ENCODE assay signal across 23 cellular contexts in genomic region chr19:12284631-12285030, GRCh38. TPM values are rescaled to one million over a fixed set of nuclear protein-coding genes. Genes with fewer than 3 reads are reported as not detected.
DNase-seq lines count a peak whose midpoint lies in the region; ATAC-seq, FAIRE-seq and TF ChIP-seq lines count a peak whose summit lies in the region.
"Had no signal": no experiment of that assay in that cellular context is flagged by ENCODE, and none has a peak within 500 bp of the region (broad histone marks: within the 10 kb centered on the region; RNA-seq: fewer than 3 reads in every experiment).

No MANE protein-coding gene starts in this region.

- H3K79me2 ChIP-seq in HepG2 (ENCODE audit: insufficient read depth, low read length): peaks cover 62% of the 10 kb centered on the region

- in situ Hi-C loops in HepG2 (cut with HindIII; ENCODE audit: extremely low pct_ligation_motif_present, low pct_unique_long_range_greater_than_20kb): no loop called here

- H3K27me3 Mint-ChIP-seq in osteocyte (ENCODE audit: unreplicated experiment): no peaks in the 10 kb centered on the region
- H3K27me3 Mint-ChIP-seq: B cell; CD4-positive, alpha-beta memory T cell; CD4-positive, CD25-positive, alpha-beta regulatory T cell had no signal

- H3K4me3 ChIP-seq in HepG2 (replicated peaks in 1 of 3; ENCODE audit: insufficient read depth in 1 of 3, low read depth in 2 of 3, low read length in 3 of 3) (no peak overlapping the region), right lobe of liver (no peak overlapping the region), left lung (no peak overlapping the region)
- H3K4me3 ChIP-seq: A549 had no signal

- H3K4me3 Mint-ChIP-seq in osteocyte (ENCODE audit: unreplicated experiment): no peak overlapping the region
- no peak overlapping the region for H3K4me3 Mint-ChIP-seq in stimulated activated effector memory CD8-positive, alpha-beta T cell treated with anti-CD3 and anti-CD28 coated beads, Interleukin-12 subunit alpha, Interleukin-12 subunit beta, amount 100 ng/mL, for 72 hours
- H3K4me3 Mint-ChIP-seq: B cell; CD4-positive, alpha-beta memory T cell; CD4-positive, CD25-positive, alpha-beta regulatory T cell; CD8-positive, alpha-beta memory T cell had no signal

- no peak for TF ChIP-seq EP300 in HepG2 (IDR thresholded peaks at IDR 0.05; ENCODE audit: low read depth in 2 of 2, low read length in 2 of 2)
- TF ChIP-seq EP300 in HepG2 (CRISPR knock-in tag; IDR thresholded peaks at IDR 0.05; ENCODE audit: borderline replicate concordance): no peak

- H2AFZ ChIP-seq in HepG2 (ENCODE audit: low read length): no peak overlapping the region

- intact Hi-C loops in HepG2 (cut with micrococcal nuclease; ENCODE audit: unreplicated experiment): no loop called here
- intact Hi-C loops in right lobe of liver (cut with DNase I): no loop called here
- intact Hi-C loops in left lung (cut with DNase I): no loop called here

- POLR2A ChIA-PET in HepG2 (lab: Yijun Ruan, JAX): interaction anchor here (1.3 kb wide), 1 partner anchor 81 kb away, joined by 3 read pairs; the partner anchor contains the start of gene ZNF442

- H3K36me3 ChIP-seq in HepG2 (replicated peaks in 1 of 2; ENCODE audit: control insufficient read depth in 1 of 2, insufficient read depth in 2 of 2, low read length in 2 of 2): peaks cover 0 to 26% of the 10 kb centered on the region in 2 experiments; a peak in 2 of 5 replicates
- peaks cover 0 to 2% (median 0%) of the 10 kb centered on the region in 4 donors for H3K36me3 ChIP-seq in right lobe of liver
- peaks cover 0 to 25% of the 10 kb centered on the region in 2 donors for H3K36me3 ChIP-seq in left lung

- 88% methylated on average over 5 of the region's 18 CpGs for WGBS in HepG2 (ENCODE audit: low lambda C conversion rate)
- WGBS in right lobe of liver (ENCODE audit: insufficient coverage, low coverage, low lambda C conversion rate, missing lambda C conversion rate): no CpG with 5 or more reads among the region's 18 CpGs

- ATAC-seq in HepG2 (no peak), right lobe of liver (no peak), left lung (no peak)
- no peak for ATAC-seq in stimulated activated effector memory CD8-positive, alpha-beta T cell treated with anti-CD3 and anti-CD28 coated beads, Interleukin-12 subunit alpha, Interleukin-12 subunit beta, amount 100 ng/mL, for 72 hours
- ATAC-seq: A549 had no signal

- H3K9me3 Mint-ChIP-seq in osteocyte (ENCODE audit: unreplicated experiment): peaks cover 21% of the 10 kb centered on the region
- peaks cover 4% of the 10 kb centered on the region for H3K9me3 Mint-ChIP-seq in stimulated activated effector memory CD8-positive, alpha-beta T cell treated with anti-CD3 and anti-CD28 coated beads, Interleukin-12 subunit alpha, Interleukin-12 subunit beta, amount 100 ng/mL, for 72 hours

- H3K27ac ChIP-seq in HepG2 (ENCODE audit: extremely low read length, insufficient read depth, low read length) (no peak overlapping the region), right lobe of liver (no peak overlapping the region), left lung (no peak overlapping the region)
- H3K27ac ChIP-seq: 22Rv1; A549; BLaER1 treated with 17β-estradiol and CSF1 and Interleukin-3, amounts not matched to agents 10 nM and 100 nM; C4-2B had no signal

- H3K36me3 Mint-ChIP-seq in osteocyte (ENCODE audit: unreplicated experiment): peaks cover 20% of the 10 kb centered on the region
- peaks cover 6% of the 10 kb centered on the region for H3K36me3 Mint-ChIP-seq in stimulated activated effector memory CD8-positive, alpha-beta T cell treated with anti-CD3 and anti-CD28 coated beads, Interleukin-12 subunit alpha, Interleukin-12 subunit beta, amount 100 ng/mL, for 72 hours

- TF ChIP-seq RAD21 in HepG2 (CRISPR knock-in tag; IDR thresholded peaks at IDR 0.05): no peak

- H3K4me1 Mint-ChIP-seq in osteocyte (ENCODE audit: unreplicated experiment): peaks cover 10% of the 10 kb centered on the region
- H3K4me1 Mint-ChIP-seq in stimulated activated effector memory CD8-positive, alpha-beta T cell treated with anti-CD3 and anti-CD28 coated beads, Interleukin-12 subunit alpha, Interleukin-12 subunit beta, amount 100 ng/mL, for 72 hours: peaks cover 12% of the 10 kb centered on the region

- H3K9me3 ChIP-seq in HepG2 (ENCODE audit: low read length): no peaks in the 10 kb centered on the region
- no peaks in the 10 kb centered on the region for H3K9me3 ChIP-seq in right lobe of liver
- H3K9me3 ChIP-seq in left lung: peaks cover 0 to 32% of the 10 kb centered on the region in 2 donors

- FAIRE-seq in HepG2 (lab: Jason Lieb, UNC): no peak
- FAIRE-seq: A549, D721Med, G401.6, GM12891, GM19239 had no signal

- H3K9ac ChIP-seq in HepG2 (ENCODE audit: insufficient read depth, low read depth, low read length): no peak overlapping the region
- H3K9ac ChIP-seq: BLaER1 treated with 17β-estradiol and CSF1 and Interleukin-3, amounts not matched to agents 10 nM and 100 nM had no signal

- TF ChIP-seq CTCF in HepG2 (CRISPR knock-in tag; IDR thresholded peaks at IDR 0.05) (no peak), right lobe of liver (IDR thresholded peaks at IDR 0.05) (no peak), osteocyte (IDR thresholded peaks at IDR 0.05) (no peak), left lung (IDR thresholded peaks at IDR 0.05) (no peak)

- no peak overlapping the region for H3K27ac Mint-ChIP-seq in osteocyte (ENCODE audit: unreplicated experiment)
- peak overlapping the region; percentile 32 for H3K27ac Mint-ChIP-seq in stimulated activated effector memory CD8-positive, alpha-beta T cell treated with anti-CD3 and anti-CD28 coated beads, Interleukin-12 subunit alpha, Interleukin-12 subunit beta, amount 100 ng/mL, for 72 hours
- H3K27ac Mint-ChIP-seq: B cell had no signal

- BruUV-seq in HepG2 (replicated peaks; lab: Mats Ljungman, UMichigan): no TSS peak

- H3K4me1 ChIP-seq in HepG2 (ENCODE audit: insufficient read depth, low read length) (peaks cover 19% of the 10 kb centered on the region), right lobe of liver (no peaks in the 10 kb centered on the region), left lung (peaks cover 3 to 15% of the 10 kb centered on the region in 2 donors)
- H3K4me1 ChIP-seq: A549 had no signal

- TF ChIP-seq POLR2A in HepG2 (IDR thresholded peaks at IDR 0.05; ENCODE audit: insufficient read depth in 1 of 2, low read depth in 2 of 2, low read length in 2 of 2) (no peak), right lobe of liver (IDR thresholded peaks at IDR 0.05) (no peak)

- no peaks in the 10 kb centered on the region for H3K27me3 ChIP-seq in HepG2 (ENCODE audit: control insufficient read depth in 1 of 2, insufficient read depth in 2 of 2, low read length in 2 of 2)
- H3K27me3 ChIP-seq in right lobe of liver: no peaks in the 10 kb centered on the region
- no peaks in the 10 kb centered on the region for H3K27me3 ChIP-seq in left lung
- H3K27me3 ChIP-seq: BLaER1 treated with 17β-estradiol and CSF1 and Interleukin-3, amounts not matched to agents 10 nM and 100 nM had no signal

- DNase-seq in HepG2 (ENCODE audit: low spot score) (no peak), right lobe of liver (no peak), osteocyte (ENCODE audit: extremely low spot score, unreplicated experiment) (peak; percentile 76), iPS-NIHi11 (ENCODE audit: low spot score) (no peak), left lung (no peak)
- DNase-seq in stimulated activated effector memory CD8-positive, alpha-beta T cell treated with anti-CD3 and anti-CD28 coated beads, Interleukin-12 subunit alpha, Interleukin-12 subunit beta, amount 100 ng/mL, for 72 hours (ENCODE audit: low spot score in 2 of 2): no peak
- DNase-seq: AML-193; CD4-positive, alpha-beta memory T cell; CD4-positive, CD25-positive, alpha-beta regulatory T cell; CD8-positive, alpha-beta memory T cell; COR-L47; DMS79 treated with DMSO at 0.1 percent for 48 hours; GF-D8 had no signal

- CTCF ChIA-PET in HepG2 (lab: Yijun Ruan, JAX; ENCODE audit: low intra/inter-chr PET ratio, low total read pairs): no interaction called here

- no peaks in the 10 kb centered on the region for H4K20me1 ChIP-seq in HepG2 (ENCODE audit: insufficient read depth, low read length)
- H4K20me1 ChIP-seq: BLaER1 treated with 17β-estradiol and CSF1 and Interleukin-3, amounts not matched to agents 10 nM and 100 nM had no signal

- H3K4me2 ChIP-seq in HepG2 (ENCODE audit: low read depth, low read length): no peak overlapping the region
- H3K4me2 ChIP-seq: A549; BLaER1 treated with 17β-estradiol and CSF1 and Interleukin-3, amounts not matched to agents 10 nM and 100 nM had no signal

RNA-seq across cellular contexts. Expression of gene ZNF44, which starts 10.1 kb away (rescaled TPM):
- total RNA-seq in HepG2 (2016; rRNA removed; fragmentation: Illumina TruSeq; extraction: Trizol) (15.7 and 16.6 TPM in 2 replicates), right lobe of liver (10 to 100 TPM in 1 of 6 experiments, 1 to 10 TPM in 5; 4.9 to 11.6 (median 6.2) TPM), osteocyte (7.0 and 7.8 TPM in 2 replicates), left lung (10 to 100 TPM; 10.6 to 12.0 TPM)
- 2.9 and 5.0 TPM in 2 replicates for total RNA-seq in HepG2 (2016; cell fraction: cytosol; rRNA removed; fragmentation: Illumina TruSeq; extraction: Trizol; ENCODE audit: low read depth)
- 16.5 and 17.8 TPM in 2 replicates for total RNA-seq in HepG2 (2016; cell fraction: insoluble cytoplasmic fraction; rRNA removed; fragmentation: Illumina TruSeq; extraction: Trizol)
- 7.2 and 9.3 TPM in 2 replicates for total RNA-seq in HepG2 (2016; cell fraction: membrane; rRNA removed; fragmentation: Illumina TruSeq; extraction: Trizol)
- 16.5 and 22.5 TPM in 2 replicates for total RNA-seq in HepG2 (2016; cell fraction: nucleus; rRNA removed; fragmentation: Illumina TruSeq; extraction: Trizol)
- 6.6 and 6.9 TPM in 2 replicates for polyA plus RNA-seq in HepG2 (2011; rRNA removed)
- polyA plus RNA-seq in HepG2 (2011; cell fraction: cytosol; rRNA removed): 2.4 and 3.2 TPM in 2 replicates
- polyA plus RNA-seq in HepG2 (2011; cell fraction: nucleus; rRNA removed): 9.0 and 10.3 TPM in 2 replicates
- 5.8 and 6.8 TPM in 2 replicates for polyA plus RNA-seq in HepG2 (2012)
- 0.80 and 0.85 TPM in 2 replicates for polyA plus RNA-seq in HepG2 (2016; cell fraction: cytosol; fragmentation: Illumina TruSeq; extraction: Trizol; ENCODE audit: low read depth)
- 9.5 and 10.5 TPM in 2 replicates for polyA plus RNA-seq in HepG2 (2016; cell fraction: insoluble cytoplasmic fraction; fragmentation: Illumina TruSeq; extraction: Trizol; ENCODE audit: low read depth)
- 2.0 and 2.4 TPM in 2 replicates for polyA plus RNA-seq in HepG2 (2016; cell fraction: membrane; fragmentation: Illumina TruSeq; extraction: Trizol; ENCODE audit: low read depth)
- polyA plus RNA-seq in HepG2 (2016; cell fraction: nucleus; fragmentation: Illumina TruSeq; extraction: Trizol; ENCODE audit: insufficient read depth, low read depth): 49.9 and 53.3 TPM in 2 replicates
- 2.9 and 3.8 TPM in 2 replicates for polyA minus RNA-seq in HepG2 (2011; rRNA and poly(A)+ RNA removed; ENCODE audit: low replicate concordance)
- polyA minus RNA-seq in HepG2 (2011; cell fraction: cytosol; rRNA and poly(A)+ RNA removed): 3.9 and 4.5 TPM in 2 replicates
- 16.4 and 18.2 TPM in 2 replicates for polyA minus RNA-seq in HepG2 (2011; cell fraction: nucleus; rRNA and poly(A)+ RNA removed)

RNA-seq across cellular contexts. Expression of gene ZNF563, which starts 48.8 kb away (rescaled TPM):
- total RNA-seq in HepG2 (2016; rRNA removed; fragmentation: Illumina TruSeq; extraction: Trizol) (19.5 and 26.3 TPM in 2 replicates), right lobe of liver (1 to 10 TPM; 2.4 to 4.5 (median 3.6) TPM), osteocyte (1.4 and 2.3 TPM in 2 replicates), left lung (1 to 10 TPM; 4.0 to 4.1 TPM)
- 4.8 and 5.3 TPM in 2 replicates for total RNA-seq in HepG2 (2016; cell fraction: cytosol; rRNA removed; fragmentation: Illumina TruSeq; extraction: Trizol; ENCODE audit: low read depth)
- total RNA-seq in HepG2 (2016; cell fraction: insoluble cytoplasmic fraction; rRNA removed; fragmentation: Illumina TruSeq; extraction: Trizol): 18.3 and 25.3 TPM in 2 replicates
- 6.5 and 9.3 TPM in 2 replicates for total RNA-seq in HepG2 (2016; cell fraction: membrane; rRNA removed; fragmentation: Illumina TruSeq; extraction: Trizol)
- 11.4 and 13.5 TPM in 2 replicates for total RNA-seq in HepG2 (2016; cell fraction: nucleus; rRNA removed; fragmentation: Illumina TruSeq; extraction: Trizol)
- 7.1 and 7.5 TPM in 2 replicates for polyA plus RNA-seq in HepG2 (2011; rRNA removed)
- 4.2 and 5.3 TPM in 2 replicates for polyA plus RNA-seq in HepG2 (2011; cell fraction: cytosol; rRNA removed)
- 5.2 and 5.7 TPM in 2 replicates for polyA plus RNA-seq in HepG2 (2011; cell fraction: nucleus; rRNA removed)
- polyA plus RNA-seq in HepG2 (2012): 5.2 and 6.9 TPM in 2 replicates
- 1.2 and 1.7 TPM in 2 replicates for polyA plus RNA-seq in HepG2 (2016; cell fraction: cytosol; fragmentation: Illumina TruSeq; extraction: Trizol; ENCODE audit: low read depth)
- 19.8 and 21.0 TPM in 2 replicates for polyA plus RNA-seq in HepG2 (2016; cell fraction: insoluble cytoplasmic fraction; fragmentation: Illumina TruSeq; extraction: Trizol; ENCODE audit: low read depth)
- polyA plus RNA-seq in HepG2 (2016; cell fraction: membrane; fragmentation: Illumina TruSeq; extraction: Trizol; ENCODE audit: low read depth): 2.4 and 2.5 TPM in 2 replicates
- polyA plus RNA-seq in HepG2 (2016; cell fraction: nucleus; fragmentation: Illumina TruSeq; extraction: Trizol; ENCODE audit: insufficient read depth, low read depth): 7.9 and 14.1 TPM in 2 replicates
- 6.6 TPM in 1 of 2 replicates, not detected in the other for polyA minus RNA-seq in HepG2 (2011; rRNA and poly(A)+ RNA removed; ENCODE audit: low replicate concordance)
- polyA minus RNA-seq in HepG2 (2011; cell fraction: cytosol; rRNA and poly(A)+ RNA removed): 6.7 and 7.1 TPM in 2 replicates
- polyA minus RNA-seq in HepG2 (2011; cell fraction: nucleus; rRNA and poly(A)+ RNA removed): 17.3 and 20.3 TPM in 2 replicates
- total RNA-seq: A172 had no signal
- polyA plus RNA-seq: A549 had no signal
